ENCODE assay signal across 17 cellular contexts in genomic region chr9:108296056-108296455, GRCh38.
DNase-seq lines count a peak whose midpoint lies in the region; ATAC-seq, FAIRE-seq and TF ChIP-seq lines count a peak whose summit lies in the region.
"Had no signal": no experiment of that assay in that cellular context is flagged by ENCODE, and none has a peak within 500 bp of the region (broad histone marks: within the 10 kb centered on the region; RNA-seq: fewer than 3 reads in every experiment).

No MANE protein-coding gene starts in this region.

- H3K4me1 Mint-ChIP-seq in activated T-cell treated with anti-CD3 and anti-CD28 coated beads, Interleukin-2, amount 50 U/mL, for 72 hours (ENCODE audit: low read depth), result no peaks in the 10 kb centered on the region

- no peak overlapping the region for H3K4me3 Mint-ChIP-seq in activated T-cell treated with anti-CD3 and anti-CD28 coated beads, Interleukin-2, amount 50 U/mL, for 72 hours

- TF ChIP-seq CTCF in bronchial epithelial cell (IDR thresholded peaks at IDR 0.05; ENCODE audit: insufficient read depth, low read length, severe bottlenecking), result no peak

- H3K36me3 Mint-ChIP-seq in activated T-cell treated with anti-CD3 and anti-CD28 coated beads, Interleukin-2, amount 50 U/mL, for 72 hours (ENCODE audit: insufficient read depth in 2 of 2), result no peaks in the 10 kb centered on the region

- DNase-seq in AG08396 (ENCODE audit: low spot score) (peak; percentile 46), HT1080 (ENCODE audit: low read depth) (peak; percentile 52), bronchial epithelial cell (ENCODE audit: low read depth) (peak; percentile 88), islet precursor cell (peak; percentile 44), NCI-H1694 (lab: John Stamatoyannopoulos, UW) (no peak), urothelium cell line (ENCODE audit: low spot score) (no peak)
- no peak for DNase-seq in activated T-cell treated with anti-CD3 and anti-CD28 coated beads, Interleukin-2, amount 50 U/mL, for 72 hours
- DNase-seq: activated CD4-positive, alpha-beta T cell treated with anti-CD3 and anti-CD28 coated beads for 1 hour; activated T-cell treated with anti-CD3 and anti-CD28 coated beads, Interleukin-2, amount 50 U/mL, for 1 hour; aorta; BE2C; DND-41; effector memory CD4-positive, alpha-beta T cell; lower lobe of right lung; stimulated activated CD4-positive, alpha-beta T cell treated with anti-CD3 and anti-CD28 coated beads, Interleukin-15, amount 100 ng/mL, for 24 hours; upper lobe of left lung had no signal

- H3K9me3 Mint-ChIP-seq in activated T-cell treated with anti-CD3 and anti-CD28 coated beads, Interleukin-2, amount 50 U/mL, for 72 hours, result peaks cover 4 to 8% of the 10 kb centered on the region in 2 donors

- no peaks in the 10 kb centered on the region for H3K36me3 ChIP-seq in bronchial epithelial cell (ENCODE audit: control insufficient read depth, insufficient read depth, low read length)
- H3K36me3 ChIP-seq: BE2C, lower lobe of right lung, upper lobe of left lung had no signal

- H3K27me3 Mint-ChIP-seq in activated T-cell treated with anti-CD3 and anti-CD28 coated beads, Interleukin-2, amount 50 U/mL, for 72 hours (ENCODE audit: low read depth), result no peaks in the 10 kb centered on the region

- H3K4me3 ChIP-seq in bronchial epithelial cell (ENCODE audit: low read depth, low read length), result no peak overlapping the region
- H3K4me3 ChIP-seq: lower lobe of right lung, upper lobe of left lung had no signal

- H3K27me3 ChIP-seq in bronchial epithelial cell (ENCODE audit: control insufficient read depth, insufficient read depth, low read length), result no peaks in the 10 kb centered on the region
- H3K27me3 ChIP-seq: BE2C, upper lobe of left lung had no signal

- ATAC-seq in activated T-cell treated with anti-CD3 and anti-CD28 coated beads, Interleukin-2, amount 50 U/mL, for 72 hours (replicated peaks in 1 of 2), result no peak
- no peak for ATAC-seq in HG02759 (IDR thresholded peaks at IDR 0.05; ENCODE audit: unreplicated experiment)
- ATAC-seq: lower lobe of right lung had no signal

- H3K27ac Mint-ChIP-seq in activated T-cell treated with anti-CD3 and anti-CD28 coated beads, Interleukin-2, amount 50 U/mL, for 72 hours, result no peak overlapping the region

- FAIRE-seq in bronchial epithelial cell (lab: Jason Lieb, UNC) (no peak), urothelium cell line (lab: Jason Lieb, UNC) (no peak)

Comparison
In these comparisons a context has a peak if more than half of its experiments do, and no peak if none do; other contexts are left out.
1. DNase-seq: peak in AG08396 (single experiment), HT1080 (single experiment), bronchial epithelial cell (single experiment) and islet precursor cell (single experiment); none in NCI-H1694 (single experiment), urothelium cell line (single experiment) and activated T-cell treated with anti-CD3 and anti-CD28 coated beads, Interleukin-2, amount 50 U/mL, for 72 hours (0 of 2).